Comparison of ENCODE assay signal across 1 cellular context in genomic region chr11:69916806-69917387, GRCh38.
TF ChIP-seq lines count a peak whose summit lies in the region.

No MANE protein-coding gene starts in this region.

TF ChIP-seq in WTC11, 78 proteins besides CTCF, POLR2A, EP300 and RAD21 (continued from another document):
- TF ChIP-seq ATF2 (CRISPR knock-in tag; IDR thresholded peaks at IDR 0.05; ENCODE audit: borderline replicate concordance, low read depth) (no peak), PRRX2 (CRISPR knock-in tag; IDR thresholded peaks at IDR 0.05) (no peak)
